In genomic region chr1:187244623-187245022, GRCh38 we compare ENCODE assay signal across 14 cellular contexts.
A peak's percentile ranks its signal among the peaks of the same experiment; 100 is the strongest.
DNase-seq lines count a peak whose midpoint lies in the region; ATAC-seq lines count a peak whose summit lies in the region.
"Had no signal": no experiment of that assay in that cellular context is flagged by ENCODE, and none has a peak within 500 bp of the region (broad histone marks: within the 10 kb centered on the region; RNA-seq: fewer than 3 reads in every experiment).

No MANE protein-coding gene starts in this region.

- DNase-seq in G401 (ENCODE audit: low spot score): peak; percentile 29
- DNase-seq in NCI-H2107 treated with DMSO at 0.1 percent for 48 hours (lab: John Stamatoyannopoulos, UW; ENCODE audit: unreplicated experiment): peak; percentile 46
- peak; percentile 64 for DNase-seq in amniotic epithelial cell (ENCODE audit: low read depth)
- peak; percentile 61 for DNase-seq in mucosa of gallbladder (ENCODE audit: low spot score)
- no peak for DNase-seq in NOMO-1 treated with dmso at 0.1 percent for 144 hours (lab: John Stamatoyannopoulos, UW; ENCODE audit: unreplicated experiment)
- DNase-seq in dedifferentiated amniotic fluid mesenchymal stem cell (ENCODE audit: extremely low spot score): no peak
- DNase-seq in NK-92 treated with Interleukin-12 subunit alpha and Interleukin-12 subunit beta, amount 100 ng/mL, for 24 hours (lab: John Stamatoyannopoulos, UW): no peak
- DNase-seq: activated T-cell treated with anti-CD3 and anti-CD28 coated beads, Interleukin-2, amount 50 U/mL, for 4 hours; caudate nucleus; CD4-positive, CD25-positive, alpha-beta regulatory T cell; foreskin melanocyte; nucleus accumbens; stomach had no signal

- in situ Hi-C loops in G401 (cut with HindIII; ENCODE audit: low sequenced_read_pairs): no loop called here

- no peak for ATAC-seq in HG03565 (IDR thresholded peaks at IDR 0.05; ENCODE audit: unreplicated experiment)
- ATAC-seq: activated T-cell treated with anti-CD3 and anti-CD28 coated beads, Interleukin-2, amount 50 U/mL, for 4 hours had no signal

Comparison
In these comparisons a context has a peak if more than half of its experiments do, and no peak if none do; other contexts are left out.
1. DNase-seq: peak in G401 (single experiment), NCI-H2107 treated with DMSO at 0.1 percent for 48 hours (single experiment), amniotic epithelial cell (single experiment) and mucosa of gallbladder (single experiment); none in NOMO-1 treated with dmso at 0.1 percent for 144 hours (single experiment), dedifferentiated amniotic fluid mesenchymal stem cell (single experiment) and NK-92 treated with Interleukin-12 subunit alpha and Interleukin-12 subunit beta, amount 100 ng/mL, for 24 hours (single experiment).